Comparison of ENCODE assay signal across 19 cellular contexts in the genomic region with DNA sequence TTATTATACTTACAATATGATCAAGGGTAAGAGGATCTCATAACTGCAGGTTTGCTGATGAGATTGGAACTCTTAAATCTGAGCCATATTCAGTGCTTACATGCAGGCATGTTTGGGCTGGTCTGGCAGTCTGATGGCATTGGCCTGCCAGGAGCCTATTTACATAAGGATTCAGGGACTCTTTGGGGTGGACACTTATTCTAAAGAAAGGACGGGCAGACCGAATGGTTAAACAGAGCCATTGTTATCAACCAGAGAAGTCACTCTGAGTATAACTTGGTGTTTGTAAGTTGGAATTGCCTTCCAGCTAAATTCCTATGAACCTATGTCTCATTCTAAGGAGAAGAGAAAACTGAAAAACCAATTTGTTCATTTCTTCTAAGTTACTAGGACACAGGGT.
"Had no signal": no experiment of that assay in that cellular context is flagged by ENCODE, and none has a peak within 500 bp of the region (broad histone marks: within the 10 kb centered on the region; RNA-seq: fewer than 3 reads in every experiment).

No MANE protein-coding gene starts in this region.

- H3K4me3 ChIP-seq: heart left ventricle, lung, right atrium auricular region, sigmoid colon, skin epidermis, testis, tibial nerve, upper lobe of right lung, vagina had no signal

- DNase-seq: effector memory CD4-positive, alpha-beta T cell; heart left ventricle; hippocampal formation; left colon; left ventricle myocardium superior; naive thymus-derived CD4-positive, alpha-beta T cell; posterior cingulate gyrus; sigmoid colon; stimulated activated CD4-positive, alpha-beta T cell treated with anti-CD3 and anti-CD28 coated beads, Interleukin-2, amount 100 ng/mL, for 24 hours; stimulated activated CD4-positive, alpha-beta T cell treated with anti-CD3 and anti-CD28 coated beads, Interleukin-4, amount 100 ng/mL, for 4 hours; stimulated activated naive B cell treated with anti-CD40 and anti-IgM and Interleukin-4, amounts not matched to agents 10 μg/mL and 1 μg/mL and 100 μg/mL, for 72 hours; stimulated activated naive CD8-positive, alpha-beta T cell treated with anti-CD3 and anti-CD28 coated beads, Interleukin-15, amount 100 ng/mL, for 72 hours; testis; upper lobe of right lung had no signal

- H3K9me3 ChIP-seq: heart left ventricle, right atrium auricular region, sigmoid colon, testis, tibial nerve, upper lobe of right lung, vagina had no signal

- ATAC-seq: heart left ventricle; left colon; left ventricle myocardium superior; naive thymus-derived CD4-positive, alpha-beta T cell; stimulated activated naive B cell treated with anti-CD40 and anti-IgM and Interleukin-4, amounts not matched to agents 10 μg/mL and 1 μg/mL and 100 μg/mL, for 72 hours; stimulated activated naive CD8-positive, alpha-beta T cell treated with anti-CD3 and anti-CD28 coated beads, Interleukin-15, amount 100 ng/mL, for 72 hours; upper lobe of right lung had no signal

- H3K4me1 ChIP-seq: right atrium auricular region, sigmoid colon, testis, tibial nerve, upper lobe of right lung, vagina had no signal

- H3K27ac ChIP-seq: heart left ventricle, right atrium auricular region, sigmoid colon, skin epidermis, testis, tibial nerve, upper lobe of right lung, vagina had no signal

- H3K36me3 ChIP-seq: heart left ventricle, right atrium auricular region, sigmoid colon, tibial nerve, upper lobe of right lung, vagina had no signal

- H3K27me3 ChIP-seq: heart left ventricle, right atrium auricular region, sigmoid colon, testis, tibial nerve, upper lobe of right lung, vagina had no signal
